12 cellular contexts compared by ENCODE assay signal in genomic region chr7:99111591-99111990, GRCh38. TPM values are rescaled to one million over a fixed set of nuclear protein-coding genes. Genes with fewer than 3 reads are reported as not detected.
DNase-seq lines count a peak whose midpoint lies in the region; ATAC-seq, FAIRE-seq and TF ChIP-seq lines count a peak whose summit lies in the region.
"Had no signal": no experiment of that assay in that cellular context is flagged by ENCODE, and none has a peak within 500 bp of the region (broad histone marks: within the 10 kb centered on the region; RNA-seq: fewer than 3 reads in every experiment).

No MANE protein-coding gene starts in this region.

- peaks cover 4% of the 10 kb centered on the region for H3K9me1 ChIP-seq in K562 (ENCODE audit: control insufficient read depth, insufficient read depth, low read length)

- no peak for TF ChIP-seq RAD21 in K562 (CRISPR knock-in tag; conservative IDR thresholded peaks at IDR 0.05 in 1 of 2, IDR thresholded peaks at IDR 0.05 in 1 of 2)

- POLR2A ChIA-PET in K562 (lab: Yijun Ruan, JAX) = interaction anchor here (0.5 to 1.3 kb wide), 5 partner anchors 8 to 1317 kb away, joined by 3 to 4 read pairs (median 4); partner anchors contain the start of gene ZCWPW1

- no peak for DNase-seq in K562 (ENCODE audit: extremely low read depth in 1 of 4, low spot score in 3 of 4)
- DNase-seq in NCI-H2196 (lab: John Stamatoyannopoulos, UW; ENCODE audit: unreplicated experiment) = no peak
- no peak for DNase-seq in NCI-H526 (lab: John Stamatoyannopoulos, UW)
- DNase-seq: activated T-cell treated with anti-CD3 and anti-CD28 coated beads, Interleukin-2, amount 50 U/mL, for 4 hours; hippocampal formation; NCI-H524 had no signal

- H3K27me3 ChIP-seq in K562 (ENCODE audit: control insufficient read depth in 2 of 2, insufficient read depth in 2 of 2, low read length in 2 of 2) = no peaks in the 10 kb centered on the region

- H2AFZ ChIP-seq in K562 (ENCODE audit: low read depth, low read length) = no peak overlapping the region

- peaks cover 67% of the 10 kb centered on the region for H3K79me2 ChIP-seq in K562 (ENCODE audit: control insufficient read depth, insufficient read depth, low read length)

- H3K4me3 ChIP-seq in K562 = no peak overlapping the region

- no peak for TF ChIP-seq EP300 in K562 (IDR thresholded peaks at IDR 0.05; ENCODE audit: low read length)

- H3K27ac ChIP-seq in K562 (ENCODE audit: extremely low read depth, low read depth, low read length) = no peak overlapping the region

- H3K9ac ChIP-seq in K562 (ENCODE audit: insufficient read depth in 1 of 2, low read depth in 2 of 2, low read length in 2 of 2) = no peak overlapping the region

- peak overlapping the region; percentile 33 for H3K27ac Mint-ChIP-seq in stimulated activated memory B cell treated with anti-CD40 and anti-IgM and Interleukin-4, amounts not matched to agents 10 μg/mL and 1 μg/mL and 100 μg/mL, for 72 hours

- peaks cover 31% of the 10 kb centered on the region for H3K36me3 Mint-ChIP-seq in stimulated activated memory B cell treated with anti-CD40 and anti-IgM and Interleukin-4, amounts not matched to agents 10 μg/mL and 1 μg/mL and 100 μg/mL, for 72 hours

- in situ Hi-C loops in K562 (cut with MboI) = no loop called here

- CTCF ChIA-PET in K562 (lab: Yijun Ruan, JAX; ENCODE audit: low intra/inter-chr PET ratio) = interaction anchor here (0.5 kb wide), 1 partner anchor 54 kb away, joined by 3 read pairs; no protein-coding TSS in a partner anchor

- intact Hi-C loops in K562 (cut with micrococcal nuclease) = no loop called here

- H3K4me1 ChIP-seq in K562 (replicated peaks in 1 of 2; ENCODE audit: control insufficient read depth in 2 of 2, insufficient read depth in 2 of 2, low read length in 2 of 2) = peaks cover 3 to 9% of the 10 kb centered on the region in 2 experiments; a peak in 2 of 5 replicates

- no peak overlapping the region for H3K4me2 ChIP-seq in K562 (ENCODE audit: insufficient read depth, low read length)

- TF ChIP-seq POLR2A in K562 (conservative IDR thresholded peaks at IDR 0.05) = no peak

- 0 out of 2 replicates have a peak, but pooled peaks cover 2% of the 10 kb centered on the region for H4K20me1 ChIP-seq in K562 (replicated peaks; ENCODE audit: control insufficient read depth, insufficient read depth, low read length)

- peaks cover 54% of the 10 kb centered on the region for H3K4me1 Mint-ChIP-seq in stimulated activated memory B cell treated with anti-CD40 and anti-IgM and Interleukin-4, amounts not matched to agents 10 μg/mL and 1 μg/mL and 100 μg/mL, for 72 hours

- H3K9me3 ChIP-seq in K562 (replicated peaks; ENCODE audit: control insufficient read depth, insufficient read depth, low read depth, low read length) = no peaks in the 10 kb centered on the region; the same call in 1 of the 2 replicates

- peaks cover 6% of the 10 kb centered on the region for H3K9me3 Mint-ChIP-seq in stimulated activated memory B cell treated with anti-CD40 and anti-IgM and Interleukin-4, amounts not matched to agents 10 μg/mL and 1 μg/mL and 100 μg/mL, for 72 hours
- H3K9me3 Mint-ChIP-seq: IgD-negative memory B cell had no signal

- peak; percentile 30 for ATAC-seq in GM19438 (IDR thresholded peaks at IDR 0.05; ENCODE audit: low read depth, unreplicated experiment)
- ATAC-seq in HG03135 (IDR thresholded peaks at IDR 0.05; ENCODE audit: unreplicated experiment) = peak; percentile 6
- ATAC-seq in K562 = peak; percentile 61
- ATAC-seq in stimulated activated memory B cell treated with anti-CD40 and anti-IgM and Interleukin-4, amounts not matched to agents 10 μg/mL and 1 μg/mL and 100 μg/mL, for 72 hours = no peak
- no peak for ATAC-seq in GM19397 (IDR thresholded peaks at IDR 0.05; ENCODE audit: unreplicated experiment)
- ATAC-seq: activated T-cell treated with anti-CD3 and anti-CD28 coated beads, Interleukin-2, amount 50 U/mL, for 4 hours had no signal

- H3K36me3 ChIP-seq in K562 (ENCODE audit: control insufficient read depth, insufficient read depth, low read length) = no peaks in the 10 kb centered on the region

- BruUV-seq in K562 (replicated peaks; lab: Mats Ljungman, UMichigan) = no TSS peak

- TF ChIP-seq CTCF in K562 (IDR thresholded peaks at IDR 0.05 in 2 of 3, conservative IDR thresholded peaks at IDR 0.05 in 1 of 3; ENCODE audit: insufficient read depth in 2 of 3, low read depth in 1 of 3, low read length in 3 of 3) = no peak

- no peak for FAIRE-seq in K562 (lab: Jason Lieb, UNC)
- FAIRE-seq: colon had no signal

- H3K4me3 Mint-ChIP-seq in stimulated activated memory B cell treated with anti-CD40 and anti-IgM and Interleukin-4, amounts not matched to agents 10 μg/mL and 1 μg/mL and 100 μg/mL, for 72 hours = no peak overlapping the region
- H3K4me3 Mint-ChIP-seq: activated T-cell treated with anti-CD3 and anti-CD28 coated beads, Interleukin-2, amount 50 U/mL, for 4 hours had no signal

- H3K27me3 Mint-ChIP-seq in stimulated activated memory B cell treated with anti-CD40 and anti-IgM and Interleukin-4, amounts not matched to agents 10 μg/mL and 1 μg/mL and 100 μg/mL, for 72 hours = no peaks in the 10 kb centered on the region
- H3K27me3 Mint-ChIP-seq: IgD-negative memory B cell had no signal

TF ChIP-seq in K562, 482 proteins besides CTCF, POLR2A, EP300 and RAD21 (continues in another document):
- no peak for TF ChIP-seq ZNF174 (CRISPR knock-in tag; IDR thresholded peaks at IDR 0.05)
- TF ChIP-seq ETS1 (conservative IDR thresholded peaks at IDR 0.05; ENCODE audit: control insufficient read depth, low read depth, low read length) = no peak
- TF ChIP-seq KLF6 (CRISPR knock-in tag; IDR thresholded peaks at IDR 0.05; ENCODE audit: borderline replicate concordance) = no peak
- TF ChIP-seq XRCC3 (IDR thresholded peaks at IDR 0.05) = no peak
- TF ChIP-seq, protein P1, sequence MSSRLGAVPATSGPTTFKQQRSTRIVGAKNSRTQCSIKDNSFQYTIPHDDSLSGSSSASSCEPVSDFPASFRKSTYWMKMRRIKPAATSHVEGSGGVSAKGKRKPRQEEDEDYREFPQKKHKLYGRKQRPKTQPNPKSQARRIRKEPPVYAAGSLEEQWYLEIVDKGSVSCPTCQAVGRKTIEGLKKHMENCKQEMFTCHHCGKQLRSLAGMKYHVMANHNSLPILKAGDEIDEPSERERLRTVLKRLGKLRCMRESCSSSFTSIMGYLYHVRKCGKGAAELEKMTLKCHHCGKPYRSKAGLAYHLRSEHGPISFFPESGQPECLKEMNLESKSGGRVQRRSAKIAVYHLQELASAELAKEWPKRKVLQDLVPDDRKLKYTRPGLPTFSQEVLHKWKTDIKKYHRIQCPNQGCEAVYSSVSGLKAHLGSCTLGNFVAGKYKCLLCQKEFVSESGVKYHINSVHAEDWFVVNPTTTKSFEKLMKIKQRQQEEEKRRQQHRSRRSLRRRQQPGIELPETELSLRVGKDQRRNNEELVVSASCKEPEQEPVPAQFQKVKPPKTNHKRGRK (tag; IDR thresholded peaks at IDR 0.05) = no peak
- TF ChIP-seq, protein P2, sequence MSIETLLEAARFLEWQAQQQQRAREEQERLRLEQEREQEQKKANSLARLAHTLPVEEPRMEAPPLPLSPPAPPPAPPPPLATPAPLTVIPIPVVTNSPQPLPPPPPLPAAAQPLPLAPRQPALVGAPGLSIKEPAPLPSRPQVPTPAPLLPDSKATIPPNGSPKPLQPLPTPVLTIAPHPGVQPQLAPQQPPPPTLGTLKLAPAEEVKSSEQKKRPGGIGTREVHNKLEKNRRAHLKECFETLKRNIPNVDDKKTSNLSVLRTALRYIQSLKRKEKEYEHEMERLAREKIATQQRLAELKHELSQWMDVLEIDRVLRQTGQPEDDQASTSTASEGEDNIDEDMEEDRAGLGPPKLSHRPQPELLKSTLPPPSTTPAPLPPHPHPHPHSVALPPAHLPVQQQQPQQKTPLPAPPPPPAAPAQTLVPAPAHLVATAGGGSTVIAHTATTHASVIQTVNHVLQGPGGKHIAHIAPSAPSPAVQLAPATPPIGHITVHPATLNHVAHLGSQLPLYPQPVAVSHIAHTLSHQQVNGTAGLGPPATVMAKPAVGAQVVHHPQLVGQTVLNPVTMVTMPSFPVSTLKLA (conservative IDR thresholded peaks at IDR 0.05) = no peak
- no peak for TF ChIP-seq TRIM24 (IDR thresholded peaks at IDR 0.05)
- TF ChIP-seq, protein P3, sequence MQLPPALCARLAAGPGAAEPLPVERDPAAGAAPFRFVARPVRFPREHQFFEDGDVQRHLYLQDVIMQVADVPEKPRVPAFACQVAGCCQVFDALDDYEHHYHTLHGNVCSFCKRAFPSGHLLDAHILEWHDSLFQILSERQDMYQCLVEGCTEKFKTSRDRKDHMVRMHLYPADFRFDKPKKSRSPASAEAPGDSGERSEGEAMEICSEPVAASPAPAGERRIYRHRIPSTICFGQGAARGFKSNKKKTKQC (CRISPR knock-in tag; IDR thresholded peaks at IDR 0.05) = no peak
- TF ChIP-seq ZNF311 (CRISPR knock-in tag; IDR thresholded peaks at IDR 0.05) = no peak
- TF ChIP-seq SRSF7 (optimal IDR thresholded peaks at IDR 0.05; ENCODE audit: low read depth, low read length) = no peak

RNA-seq across cellular contexts. Expression of gene SMURF1, which starts 32.3 kb away (rescaled TPM):
- total RNA-seq in K562 (2011; cell fraction: chromatin; rRNA removed; ENCODE audit: low replicate concordance) = 44.4 and 51.4 TPM in 2 replicates
- 19.2 and 23.2 TPM in 2 replicates for total RNA-seq in K562 (2011; cell fraction: nucleolus; rRNA removed)
- 27.4 and 30.5 TPM in 2 replicates for total RNA-seq in K562 (2011; cell fraction: nucleoplasm; rRNA removed)
- 13.5 and 14.8 TPM in 2 replicates for total RNA-seq in K562 (2014; rRNA removed)
- total RNA-seq in K562 (2014; rRNA removed; fragmentation: Illumina TruSeq; extraction: Trizol) = 10.5 and 11.6 TPM in 2 replicates
- 12.8 and 13.1 TPM in 2 replicates for total RNA-seq in K562 (2015; rRNA removed; fragmentation: Illumina TruSeq; extraction: Trizol)
- 18.2 and 20.1 TPM in 2 replicates for total RNA-seq in K562 (2021)
- 10.1 and 10.3 TPM in 2 replicates for polyA plus RNA-seq in K562 (2011; rRNA removed)
- 6.5 and 7.0 TPM in 2 replicates for polyA plus RNA-seq in K562 (2011; cell fraction: cytosol; rRNA removed)
- polyA plus RNA-seq in K562 (2011; cell fraction: nucleus; rRNA removed) = 15.9 and 21.8 TPM in 2 replicates
- polyA plus RNA-seq in K562 (2012) = 11.3 and 12.0 TPM in 2 replicates
- polyA plus RNA-seq in K562 (2014; fragmentation: Illumina TruSeq; extraction: Trizol) = 14.4 and 16.1 TPM in 2 replicates
- polyA plus RNA-seq in K562 (2014; fragmentation: Nextera tagmentation; extraction: Ambion mirVana) = 1 to 10 TPM; 1.0 to 1.3 TPM
- 12.5 and 12.6 TPM in 2 replicates for polyA plus RNA-seq in K562 (2014; rRNA removed)
- polyA minus RNA-seq in K562 (2011; rRNA and poly(A)+ RNA removed) = 10.2 and 11.4 TPM in 2 replicates
- polyA minus RNA-seq in K562 (2011; cell fraction: cytosol; rRNA and poly(A)+ RNA removed) = 5.6 and 7.7 TPM in 2 replicates
- 7.7 and 9.3 TPM in 2 replicates for polyA minus RNA-seq in K562 (2011; cell fraction: nucleus; rRNA and poly(A)+ RNA removed)

Comparison
In these comparisons a context has a peak if more than half of its experiments do, and no peak if none do; other contexts are left out.
1. ATAC-seq: peak in GM19438 (single experiment), HG03135 (single experiment) and K562 (single experiment); none in stimulated activated memory B cell treated with anti-CD40 and anti-IgM and Interleukin-4, amounts not matched to agents 10 μg/mL and 1 μg/mL and 100 μg/mL, for 72 hours (single experiment) and GM19397 (single experiment).